8 cellular contexts compared by ENCODE assay signal in genomic region chr22:35842954-35843353, GRCh38.
DNase-seq lines count a peak whose midpoint lies in the region; ATAC-seq and TF ChIP-seq lines count a peak whose summit lies in the region.

No MANE protein-coding gene starts in this region.

- peak overlapping the region; percentile 30 for H3K27ac ChIP-seq in osteoblast (ENCODE audit: low read depth, low read length)

- peak; percentile 80 for TF ChIP-seq CTCF in osteoblast (IDR thresholded peaks at IDR 0.05; ENCODE audit: extremely low read depth, low read depth, low read length)

- H3K4me3 ChIP-seq in osteoblast (ENCODE audit: insufficient read depth, low read length) = no peak overlapping the region

- H4K20me1 ChIP-seq in osteoblast (ENCODE audit: insufficient read depth, low read length) = no peaks in the 10 kb centered on the region

- peaks cover 48% of the 10 kb centered on the region for H3K79me2 ChIP-seq in osteoblast (ENCODE audit: insufficient read depth, low read length)

- DNase-seq in NCI-H2227 (lab: John Stamatoyannopoulos, UW; ENCODE audit: unreplicated experiment) (peak; percentile 33), NCI-H2227 treated with DMSO at 0.1 percent for 48 hours (lab: John Stamatoyannopoulos, UW) (no peak), OCI-M1 (lab: John Stamatoyannopoulos, UW) (peak; percentile 83), epidermal melanocyte (ENCODE audit: insufficient read length, low spot score) (peak; percentile 29), osteoblast (ENCODE audit: insufficient read length, low spot score, missing footprints) (peak; percentile 51)
- no peak for DNase-seq in activated naive CD4-positive, alpha-beta T cell treated with anti-CD3 and anti-CD28 coated beads, Interleukin-2, amount 50 U/mL, for 16 hours
- no peak for DNase-seq in activated CD8-positive, alpha-beta memory T cell treated with anti-CD3 and anti-CD28 coated beads, Interleukin-2, amount 50 U/mL, for 48 hours

- no peak overlapping the region for H2AFZ ChIP-seq in osteoblast (ENCODE audit: low read length)

- peaks cover 11% of the 10 kb centered on the region for H3K4me1 ChIP-seq in osteoblast (ENCODE audit: insufficient read depth, low read length)

- H3K27me3 ChIP-seq in osteoblast (ENCODE audit: insufficient read depth, low read length) = no peaks in the 10 kb centered on the region

- H3K36me3 ChIP-seq in osteoblast (ENCODE audit: insufficient read depth, low read length) = no peaks in the 10 kb centered on the region

- H3K4me2 ChIP-seq in osteoblast (ENCODE audit: insufficient read depth, low read length) = no peak overlapping the region

- H3K9me3 ChIP-seq in osteoblast (ENCODE audit: low read depth, low read length) = no peaks in the 10 kb centered on the region

- ATAC-seq in HG03025 (IDR thresholded peaks at IDR 0.05; ENCODE audit: low FRiP score, unreplicated experiment) = no peak

Comparison
In these comparisons a context has a peak if more than half of its experiments do, and no peak if none do; other contexts are left out.
1. DNase-seq: peak in NCI-H2227 (single experiment), OCI-M1 (single experiment), epidermal melanocyte (single experiment) and osteoblast (single experiment); none in NCI-H2227 treated with DMSO at 0.1 percent for 48 hours (single experiment), activated naive CD4-positive, alpha-beta T cell treated with anti-CD3 and anti-CD28 coated beads, Interleukin-2, amount 50 U/mL, for 16 hours (single experiment) and activated CD8-positive, alpha-beta memory T cell treated with anti-CD3 and anti-CD28 coated beads, Interleukin-2, amount 50 U/mL, for 48 hours (single experiment).